Comparison of ENCODE assay signal across 15 cellular contexts in genomic region chr6:37674161-37674560, GRCh38. TPM values are rescaled to one million over a fixed set of nuclear protein-coding genes. Genes with fewer than 3 reads are reported as not detected.
DNase-seq lines count a peak whose midpoint lies in the region; ATAC-seq and TF ChIP-seq lines count a peak whose summit lies in the region.
"Had no signal": no experiment of that assay in that cellular context is flagged by ENCODE, and none has a peak within 500 bp of the region (broad histone marks: within the 10 kb centered on the region; RNA-seq: fewer than 3 reads in every experiment).

No MANE protein-coding gene starts in this region.

- H3K4me1 Mint-ChIP-seq in T-helper 17 cell (peaks cover 2% of the 10 kb centered on the region), mesothelial cell of epicardium (no peaks in the 10 kb centered on the region)
- no peaks in the 10 kb centered on the region for H3K4me1 Mint-ChIP-seq in activated T-helper 2 cell treated with anti-CD3 and anti-CD28 coated beads, Interferon-gamma antibody, Interleukin-2, Interleukin-4, amounts not matched to agents 10 μg/mL and 5 μg/mL and 100 μg/mL, durations not matched to agents 14 hours and 24 hours and 36 hours (ENCODE audit: low read depth)

- intact Hi-C loops in activated T-helper 2 cell treated with anti-CD3 and anti-CD28 coated beads, Interferon-gamma antibody, Interleukin-2, Interleukin-4, amounts not matched to agents 10 μg/mL and 5 μg/mL and 100 μg/mL, durations not matched to agents 14 hours and 24 hours and 36 hours (cut with micrococcal nuclease): no loop called here

- ATAC-seq in T-helper 17 cell: no peak
- ATAC-seq in HG02840 (IDR thresholded peaks at IDR 0.05; ENCODE audit: low FRiP score, unreplicated experiment): no peak
- ATAC-seq: psoas muscle had no signal

- H3K36me3 Mint-ChIP-seq in T-helper 17 cell (ENCODE audit: low read depth) (peaks cover 2% of the 10 kb centered on the region), mesothelial cell of epicardium (no peaks in the 10 kb centered on the region)
- H3K36me3 Mint-ChIP-seq in activated T-helper 2 cell treated with anti-CD3 and anti-CD28 coated beads, Interferon-gamma antibody, Interleukin-2, Interleukin-4, amounts not matched to agents 10 μg/mL and 5 μg/mL and 100 μg/mL, durations not matched to agents 14 hours and 24 hours and 36 hours (ENCODE audit: low read depth): no peaks in the 10 kb centered on the region

- H3K27ac ChIP-seq in layer of hippocampus (ENCODE audit: low read depth, low read length): peak overlapping the region; percentile 97
- H3K27ac ChIP-seq in right atrium auricular region: no peak overlapping the region
- H3K27ac ChIP-seq: psoas muscle, RWPE1 had no signal

- peak; percentile 86 for DNase-seq in BE2C
- DNase-seq in NCI-H128 (lab: John Stamatoyannopoulos, UW; ENCODE audit: unreplicated experiment): peak; percentile 12
- no peak for DNase-seq in T-helper 17 cell
- no peak for DNase-seq in right atrium auricular region (ENCODE audit: low spot score)
- no peak for DNase-seq in activated T-helper 2 cell treated with anti-CD3 and anti-CD28 coated beads, Interferon-gamma antibody, Interleukin-2, Interleukin-4, amounts not matched to agents 10 μg/mL and 5 μg/mL and 100 μg/mL, durations not matched to agents 14 hours and 24 hours and 36 hours (ENCODE audit: low spot score)
- DNase-seq in mesothelial cell of epicardium (ENCODE audit: low spot score in 2 of 2, unreplicated experiment in 2 of 2): no peak
- DNase-seq: activated B cell treated with CpG ODN at 0.5 μM for 24 hours, Caco-2, MM.1S, NCI-H526 treated with DMSO at 0.1 percent for 48 hours, psoas muscle, T-helper 1 cell had no signal

- H3K27ac Mint-ChIP-seq in T-helper 17 cell (peak overlapping the region; percentile 24), mesothelial cell of epicardium (no peak overlapping the region)
- H3K27ac Mint-ChIP-seq in activated T-helper 2 cell treated with anti-CD3 and anti-CD28 coated beads, Interferon-gamma antibody, Interleukin-2, Interleukin-4, amounts not matched to agents 10 μg/mL and 5 μg/mL and 100 μg/mL, durations not matched to agents 14 hours and 24 hours and 36 hours: no peak overlapping the region
- H3K27ac Mint-ChIP-seq: activated B cell treated with CpG ODN at 0.5 μM for 24 hours had no signal

- no peaks in the 10 kb centered on the region for H3K9me3 Mint-ChIP-seq in activated T-helper 2 cell treated with anti-CD3 and anti-CD28 coated beads, Interferon-gamma antibody, Interleukin-2, Interleukin-4, amounts not matched to agents 10 μg/mL and 5 μg/mL and 100 μg/mL, durations not matched to agents 14 hours and 24 hours and 36 hours
- H3K9me3 Mint-ChIP-seq in mesothelial cell of epicardium: no peaks in the 10 kb centered on the region
- H3K9me3 Mint-ChIP-seq: activated B cell treated with CpG ODN at 0.5 μM for 24 hours had no signal

- no peaks in the 10 kb centered on the region for H3K36me3 ChIP-seq in BE2C
- no peaks in the 10 kb centered on the region for H3K36me3 ChIP-seq in right atrium auricular region

- no peak overlapping the region for H3K4me3 Mint-ChIP-seq in T-helper 17 cell
- no peak overlapping the region for H3K4me3 Mint-ChIP-seq in activated T-helper 2 cell treated with anti-CD3 and anti-CD28 coated beads, Interferon-gamma antibody, Interleukin-2, Interleukin-4, amounts not matched to agents 10 μg/mL and 5 μg/mL and 100 μg/mL, durations not matched to agents 14 hours and 24 hours and 36 hours (ENCODE audit: low read depth)
- H3K4me3 Mint-ChIP-seq in mesothelial cell of epicardium: no peak overlapping the region
- H3K4me3 Mint-ChIP-seq: activated B cell treated with CpG ODN at 0.5 μM for 24 hours had no signal

- H3K4me1 ChIP-seq in BE2C (peaks cover 22% of the 10 kb centered on the region), right atrium auricular region (no peaks in the 10 kb centered on the region)
- H3K4me1 ChIP-seq: psoas muscle had no signal

- TF ChIP-seq CTCF in BE2C (IDR thresholded peaks at IDR 0.05; ENCODE audit: low read depth, low read length) (no peak), right atrium auricular region (IDR thresholded peaks at IDR 0.05) (no peak), mesothelial cell of epicardium (IDR thresholded peaks at IDR 0.05; ENCODE audit: unreplicated experiment) (no peak)

- H3K9me3 ChIP-seq in BE2C (no peaks in the 10 kb centered on the region), T-helper 17 cell (ENCODE audit: control insufficient read depth, low read length, poor library complexity, severe bottlenecking) (no peaks in the 10 kb centered on the region), right atrium auricular region (no peaks in the 10 kb centered on the region)
- H3K9me3 ChIP-seq: Caco-2, psoas muscle had no signal

- peaks cover 26% of the 10 kb centered on the region for H3K27me3 Mint-ChIP-seq in T-helper 17 cell
- H3K27me3 Mint-ChIP-seq in activated T-helper 2 cell treated with anti-CD3 and anti-CD28 coated beads, Interferon-gamma antibody, Interleukin-2, Interleukin-4, amounts not matched to agents 10 μg/mL and 5 μg/mL and 100 μg/mL, durations not matched to agents 14 hours and 24 hours and 36 hours (ENCODE audit: low read depth): peaks cover 2% of the 10 kb centered on the region
- H3K27me3 Mint-ChIP-seq in mesothelial cell of epicardium (ENCODE audit: low read depth): peaks cover 25% of the 10 kb centered on the region
- H3K27me3 Mint-ChIP-seq: activated B cell treated with CpG ODN at 0.5 μM for 24 hours had no signal

- no peaks in the 10 kb centered on the region for H3K27me3 ChIP-seq in BE2C
- no peaks in the 10 kb centered on the region for H3K27me3 ChIP-seq in layer of hippocampus (ENCODE audit: control insufficient read depth, insufficient read depth, low read length)
- H3K27me3 ChIP-seq in right atrium auricular region: no peaks in the 10 kb centered on the region

- no peak overlapping the region for H3K4me3 ChIP-seq in BE2C (ENCODE audit: low read depth, low read length)
- no peak overlapping the region for H3K4me3 ChIP-seq in right atrium auricular region
- H3K4me3 ChIP-seq: psoas muscle had no signal

RNA-seq across cellular contexts. Expression of gene MDGA1, which starts 23.5 kb away (rescaled TPM):
- polyA plus RNA-seq in BE2C (2012; ENCODE audit: insufficient read depth, insufficient read length, low read depth): 1.9 TPM
- total RNA-seq in T-helper 17 cell: 1 to 10 TPM in 1 of 2 donors, under 1 TPM in 1; 0.21 to 2.8 TPM
- 1 to 10 TPM; 5.5 to 6.1 TPM for total RNA-seq in right atrium auricular region
- total RNA-seq in activated T-helper 2 cell treated with anti-CD3 and anti-CD28 coated beads, Interferon-gamma antibody, Interleukin-2, Interleukin-4, amounts not matched to agents 10 μg/mL and 5 μg/mL and 100 μg/mL, durations not matched to agents 14 hours and 24 hours and 36 hours: 1.8 and 2.1 TPM in 2 replicates
- 2.3 to 3.7 TPM (median 2.9 TPM) in 3 replicates for total RNA-seq in mesothelial cell of epicardium

Comparison
In these comparisons a context has a peak if more than half of its experiments do, and no peak if none do; other contexts are left out.
1. DNase-seq: peak in BE2C (single experiment) and NCI-H128 (single experiment); none in T-helper 17 cell (0 of 3), right atrium auricular region (single experiment), activated T-helper 2 cell treated with anti-CD3 and anti-CD28 coated beads, Interferon-gamma antibody, Interleukin-2, Interleukin-4, amounts not matched to agents 10 μg/mL and 5 μg/mL and 100 μg/mL, durations not matched to agents 14 hours and 24 hours and 36 hours (single experiment) and mesothelial cell of epicardium (0 of 2).